In the genomic region with DNA sequence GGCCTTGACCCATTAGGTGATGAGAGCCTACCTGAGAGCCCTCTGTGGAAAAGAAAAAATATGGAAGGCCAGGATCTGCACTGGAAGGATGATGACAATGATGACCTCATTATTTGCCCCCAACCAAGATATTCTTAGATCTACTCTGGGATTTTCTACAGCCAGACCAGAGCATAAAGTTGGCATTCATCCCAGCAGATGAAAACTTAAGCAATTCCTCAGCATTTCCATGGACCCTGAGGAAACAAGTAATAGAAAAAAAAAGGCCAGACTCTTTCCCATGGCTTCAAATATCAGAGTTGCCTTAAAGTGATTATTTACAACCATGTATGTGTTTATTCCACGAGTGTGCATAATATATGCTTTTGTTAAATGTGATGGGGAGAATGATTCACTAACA, we compare ENCODE assay signal across 16 cellular contexts.
DNase-seq lines count a peak whose midpoint lies in the region; ATAC-seq, FAIRE-seq and TF ChIP-seq lines count a peak whose summit lies in the region.
"Had no signal": no experiment of that assay in that cellular context is flagged by ENCODE, and none has a peak within 500 bp of the region (broad histone marks: within the 10 kb centered on the region; RNA-seq: fewer than 3 reads in every experiment).

No MANE protein-coding gene starts in this region.

- in situ Hi-C loops in HepG2 (cut with HindIII; ENCODE audit: extremely low pct_ligation_motif_present, low pct_unique_long_range_greater_than_20kb): no loop called here

- WGBS in HepG2 (ENCODE audit: low lambda C conversion rate): 0% methylated on average over 1 of the region's 1 CpG
- WGBS in right lobe of liver (ENCODE audit: insufficient coverage, low coverage, low lambda C conversion rate, missing lambda C conversion rate): 24% methylated on average over 1 of the region's 1 CpG

- H3K4me3 Mint-ChIP-seq in nephron: no peak overlapping the region
- H3K4me3 Mint-ChIP-seq in T-cell: no peak overlapping the region
- H3K4me3 Mint-ChIP-seq: activated naive CD8-positive, alpha-beta T cell treated with anti-CD3 and anti-CD28 coated beads, Interleukin-2, amount 10 ng/mL, durations not matched to agents 7 days and 5 days; naive B cell had no signal

- CTCF ChIA-PET in HepG2 (lab: Yijun Ruan, JAX; ENCODE audit: low intra/inter-chr PET ratio, low total read pairs): no interaction called here
- CTCF ChIA-PET in T-cell (lab: Charles Lee): no interaction called here

- H3K4me1 ChIP-seq in HepG2 (ENCODE audit: insufficient read depth, low read length): no peaks in the 10 kb centered on the region
- H3K4me1 ChIP-seq in right lobe of liver: no peaks in the 10 kb centered on the region
- H3K4me1 ChIP-seq: Caco-2, HAP-1 had no signal

- no peak for TF ChIP-seq EP300 in HepG2 (IDR thresholded peaks at IDR 0.05; ENCODE audit: low read depth in 2 of 2, low read length in 2 of 2)
- TF ChIP-seq EP300 in HepG2 (CRISPR knock-in tag; IDR thresholded peaks at IDR 0.05; ENCODE audit: borderline replicate concordance): no peak

- BruUV-seq in HepG2 (replicated peaks; lab: Mats Ljungman, UMichigan): no TSS peak

- H3K4me1 Mint-ChIP-seq in nephron (peaks cover 25% of the 10 kb centered on the region), T-cell (peaks cover 0 to 9% (median 7%) of the 10 kb centered on the region in 3 donors)
- H3K4me1 Mint-ChIP-seq: naive B cell had no signal

- H3K9me3 ChIP-seq in HepG2 (ENCODE audit: low read length) (peaks cover 7% of the 10 kb centered on the region; the same call in 1 of the 2 replicates), right lobe of liver (no peaks in the 10 kb centered on the region)
- H3K9me3 ChIP-seq: Caco-2, HAP-1 had no signal

- H3K36me3 ChIP-seq in HepG2 (replicated peaks in 1 of 2; ENCODE audit: control insufficient read depth in 1 of 2, insufficient read depth in 2 of 2, low read length in 2 of 2) (no peaks in the 10 kb centered on the region), right lobe of liver (no peaks in the 10 kb centered on the region)
- H3K36me3 ChIP-seq: HAP-1 had no signal

- intact Hi-C loops in HepG2 (cut with micrococcal nuclease; ENCODE audit: unreplicated experiment): no loop called here
- intact Hi-C loops in right lobe of liver (cut with DNase I): no loop called here

- H3K27ac ChIP-seq in HepG2 (ENCODE audit: extremely low read length, insufficient read depth, low read length) (no peak overlapping the region), right lobe of liver (no peak overlapping the region)

- H3K36me3 Mint-ChIP-seq in nephron (ENCODE audit: low read depth) (no peaks in the 10 kb centered on the region), T-cell (peaks cover 5% of the 10 kb centered on the region)

- H2AFZ ChIP-seq in HepG2 (ENCODE audit: low read length): no peak overlapping the region

- ATAC-seq in HepG2 (no peak), right lobe of liver (no peak), T-cell (replicated peaks in 1 of 4) (no peak), HG03460 (IDR thresholded peaks at IDR 0.05; ENCODE audit: unreplicated experiment) (no peak)
- ATAC-seq: activated CD4-positive, CD25-positive, alpha-beta regulatory T cell treated with anti-CD3 and anti-CD28 coated beads, Interleukin-2, amount 50 U/mL, for 24 hours had no signal

- H3K27ac Mint-ChIP-seq in nephron: peak overlapping the region in 2 of 3 experiments; percentile 18
- H3K27ac Mint-ChIP-seq in T-cell: no peak overlapping the region
- H3K27ac Mint-ChIP-seq: activated naive CD8-positive, alpha-beta T cell treated with anti-CD3 and anti-CD28 coated beads, Interleukin-2, amount 10 ng/mL, durations not matched to agents 7 days and 5 days had no signal

- no peak overlapping the region for H3K9ac ChIP-seq in HepG2 (ENCODE audit: insufficient read depth, low read depth, low read length)

- no peak overlapping the region for H3K4me3 ChIP-seq in HepG2 (replicated peaks in 1 of 3; ENCODE audit: insufficient read depth in 1 of 3, low read depth in 2 of 3, low read length in 3 of 3)
- H3K4me3 ChIP-seq in right lobe of liver: no peak overlapping the region
- no peak overlapping the region for H3K4me3 ChIP-seq in fibroblast of mammary gland (ENCODE audit: control insufficient read depth, low read depth, low read length)
- H3K4me3 ChIP-seq: HAP-1 had no signal

- no peak for TF ChIP-seq CTCF in HepG2 (CRISPR knock-in tag; IDR thresholded peaks at IDR 0.05)
- TF ChIP-seq CTCF in right lobe of liver (IDR thresholded peaks at IDR 0.05): no peak
- no peak for TF ChIP-seq CTCF in fibroblast of mammary gland (conservative IDR thresholded peaks at IDR 0.05; ENCODE audit: control insufficient read depth, insufficient read depth, low read depth, low read length)
- no peak for TF ChIP-seq CTCF in nephron (IDR thresholded peaks at IDR 0.05; ENCODE audit: unreplicated experiment in 3 of 3)

- no peaks in the 10 kb centered on the region for H4K20me1 ChIP-seq in HepG2 (ENCODE audit: insufficient read depth, low read length)

- no peaks in the 10 kb centered on the region for H3K79me2 ChIP-seq in HepG2 (ENCODE audit: insufficient read depth, low read length)

- POLR2A ChIA-PET in HepG2 (lab: Yijun Ruan, JAX): no interaction called here
- POLR2A ChIA-PET in T-cell (lab: Charles Lee): no interaction called here

- DNase-seq in HepG2 (ENCODE audit: low spot score): no peak
- no peak for DNase-seq in right lobe of liver
- peak; percentile 82 for DNase-seq in fibroblast of mammary gland (ENCODE audit: low read depth)
- no peak for DNase-seq in stimulated activated CD4-positive, alpha-beta T cell treated with anti-CD3 and anti-CD28 coated beads, Interleukin-4, amount 100 ng/mL, for 24 hours
- DNase-seq in T-cell: no peak
- no peak for DNase-seq in activated T-cell treated with anti-CD3 and anti-CD28 coated beads for 4 hours
- DNase-seq: activated naive CD8-positive, alpha-beta T cell treated with anti-CD3 and anti-CD28 coated beads, Interleukin-2, amount 10 ng/mL, durations not matched to agents 7 days and 5 days; Caco-2; MM.1S; naive B cell; NCI-H2227 treated with DMSO at 0.1 percent for 48 hours had no signal

- FAIRE-seq in HepG2 (lab: Jason Lieb, UNC): no peak
- FAIRE-seq: A204.1 had no signal

- TF ChIP-seq RAD21 in HepG2 (CRISPR knock-in tag; IDR thresholded peaks at IDR 0.05): no peak

- H3K27me3 Mint-ChIP-seq in nephron (ENCODE audit: low read depth) (no peaks in the 10 kb centered on the region), T-cell (no peaks in the 10 kb centered on the region)
- H3K27me3 Mint-ChIP-seq: activated naive CD8-positive, alpha-beta T cell treated with anti-CD3 and anti-CD28 coated beads, Interleukin-2, amount 10 ng/mL, durations not matched to agents 7 days and 5 days; naive B cell had no signal

- TF ChIP-seq POLR2A in HepG2 (IDR thresholded peaks at IDR 0.05; ENCODE audit: insufficient read depth in 1 of 2, low read depth in 2 of 2, low read length in 2 of 2) (no peak), right lobe of liver (IDR thresholded peaks at IDR 0.05) (no peak)

- H3K27me3 ChIP-seq in HepG2 (ENCODE audit: control insufficient read depth in 1 of 2, insufficient read depth in 2 of 2, low read length in 2 of 2) (no peaks in the 10 kb centered on the region; a peak in 1 of 5 replicates), right lobe of liver (no peaks in the 10 kb centered on the region)

- no peak overlapping the region for H3K4me2 ChIP-seq in HepG2 (ENCODE audit: low read depth, low read length)

- H3K9me3 Mint-ChIP-seq in nephron (peaks cover 11% of the 10 kb centered on the region), T-cell (peaks cover 0 to 10% (median 3%) of the 10 kb centered on the region in 3 donors)

TF ChIP-seq in HepG2, 621 proteins besides CTCF, POLR2A, EP300 and RAD21:
- TF ChIP-seq ATF7 (IDR thresholded peaks at IDR 0.05): peak; percentile 78
- no peak for TF ChIP-seq ATF7 (CRISPR knock-in tag; IDR thresholded peaks at IDR 0.05)
- no peak for TF ChIP-seq NFIC (IDR thresholded peaks at IDR 0.05; ENCODE audit: low read length)
- TF ChIP-seq NFKB2 (CRISPR knock-in tag; IDR thresholded peaks at IDR 0.05; ENCODE audit: borderline replicate concordance): no peak
- no peak for TF ChIP-seq SP4 (CRISPR knock-in tag; IDR thresholded peaks at IDR 0.05)
- TF ChIP-seq, protein P1, sequence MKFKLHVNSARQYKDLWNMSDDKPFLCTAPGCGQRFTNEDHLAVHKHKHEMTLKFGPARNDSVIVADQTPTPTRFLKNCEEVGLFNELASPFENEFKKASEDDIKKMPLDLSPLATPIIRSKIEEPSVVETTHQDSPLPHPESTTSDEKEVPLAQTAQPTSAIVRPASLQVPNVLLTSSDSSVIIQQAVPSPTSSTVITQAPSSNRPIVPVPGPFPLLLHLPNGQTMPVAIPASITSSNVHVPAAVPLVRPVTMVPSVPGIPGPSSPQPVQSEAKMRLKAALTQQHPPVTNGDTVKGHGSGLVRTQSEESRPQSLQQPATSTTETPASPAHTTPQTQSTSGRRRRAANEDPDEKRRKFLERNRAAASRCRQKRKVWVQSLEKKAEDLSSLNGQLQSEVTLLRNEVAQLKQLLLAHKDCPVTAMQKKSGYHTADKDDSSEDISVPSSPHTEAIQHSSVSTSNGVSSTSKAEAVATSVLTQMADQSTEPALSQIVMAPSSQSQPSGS (CRISPR knock-in tag; IDR thresholded peaks at IDR 0.05): no peak

Comparison
In these comparisons a context has a peak if more than half of its experiments do, and no peak if none do; other contexts are left out.
1. H3K27ac Mint-ChIP-seq: peak in nephron (2 of 3); none in T-cell (0 of 2).